Comparison of ENCODE assay signal across 14 cellular contexts in genomic region chr3:152177757-152178156, GRCh38.
DNase-seq lines count a peak whose midpoint lies in the region; ATAC-seq, FAIRE-seq and TF ChIP-seq lines count a peak whose summit lies in the region.
"Had no signal": no experiment of that assay in that cellular context is flagged by ENCODE, and none has a peak within 500 bp of the region (broad histone marks: within the 10 kb centered on the region; RNA-seq: fewer than 3 reads in every experiment).

No MANE protein-coding gene starts in this region.

- H3K27ac Mint-ChIP-seq in activated T-helper 17 cell treated with anti-CD3 and anti-CD28 coated beads, Interleukin-2, amount 50 U/mL, for 72 hours = no peak overlapping the region
- peak overlapping the region in 2 of 9 donors; percentile 25 to 36 for H3K27ac Mint-ChIP-seq in naive thymus-derived CD4-positive, alpha-beta T cell

- H3K27me3 ChIP-seq in naive thymus-derived CD4-positive, alpha-beta T cell (ENCODE audit: control insufficient read depth in 2 of 2, insufficient read depth in 2 of 2, low read length in 2 of 2) = no peaks in the 10 kb centered on the region
- H3K27me3 ChIP-seq in pancreas = no peaks in the 10 kb centered on the region
- H3K27me3 ChIP-seq: ascending aorta had no signal

- CTCF ChIA-PET in naive thymus-derived CD4-positive, alpha-beta T cell (lab: Charles Lee) = interaction anchor here (0.9 kb wide), 1 partner anchor 7 kb away, joined by 3 read pairs; no protein-coding TSS in a partner anchor

- no peak overlapping the region for H3K4me3 ChIP-seq in naive thymus-derived CD4-positive, alpha-beta T cell (ENCODE audit: low read length)
- H3K4me3 ChIP-seq in pancreas = no peak overlapping the region
- H3K4me3 ChIP-seq: ascending aorta had no signal

- no peak overlapping the region for H3K27ac ChIP-seq in naive thymus-derived CD4-positive, alpha-beta T cell (ENCODE audit: low read depth, low read length)
- no peak overlapping the region for H3K27ac ChIP-seq in pancreas

- no peaks in the 10 kb centered on the region for H3K9me3 Mint-ChIP-seq in activated T-helper 17 cell treated with anti-CD3 and anti-CD28 coated beads, Interleukin-2, amount 50 U/mL, for 72 hours
- H3K9me3 Mint-ChIP-seq in naive thymus-derived CD4-positive, alpha-beta T cell = peaks cover 0 to 2% (median 0%) of the 10 kb centered on the region in 11 donors
- H3K9me3 Mint-ChIP-seq: nephron had no signal

- POLR2A ChIA-PET in naive thymus-derived CD4-positive, alpha-beta T cell (lab: Charles Lee) = interaction anchor here (0.8 to 1.2 kb wide), 3 partner anchors 10 to 266 kb away, joined by 3 to 6 read pairs (median 5); no protein-coding TSS in a partner anchor

- peaks cover 0 to 17% of the 10 kb centered on the region in 2 donors for H3K4me1 ChIP-seq in naive thymus-derived CD4-positive, alpha-beta T cell (ENCODE audit: control insufficient read depth in 2 of 2, insufficient read depth in 2 of 2, low read length in 2 of 2)
- H3K4me1 ChIP-seq in pancreas = no peaks in the 10 kb centered on the region

- no peaks in the 10 kb centered on the region for H3K36me3 ChIP-seq in naive thymus-derived CD4-positive, alpha-beta T cell (ENCODE audit: control insufficient read depth in 2 of 3, insufficient read depth in 3 of 3, low read length in 3 of 3)
- no peaks in the 10 kb centered on the region for H3K36me3 ChIP-seq in pancreas
- H3K36me3 ChIP-seq: ascending aorta had no signal

- H3K27me3 Mint-ChIP-seq in activated T-helper 17 cell treated with anti-CD3 and anti-CD28 coated beads, Interleukin-2, amount 50 U/mL, for 72 hours = no peaks in the 10 kb centered on the region
- H3K27me3 Mint-ChIP-seq in naive thymus-derived CD4-positive, alpha-beta T cell = peaks cover 0 to 22% (median 0%) of the 10 kb centered on the region in 5 donors

- intact Hi-C loops in naive thymus-derived CD4-positive, alpha-beta T cell (cut with micrococcal nuclease) = no loop called here
- intact Hi-C loops in left ventricle myocardium superior (cut with micrococcal nuclease) = no loop called here
- intact Hi-C loops in pancreas (cut with DNase I) = no loop called here

- no peak for DNase-seq in GM18507 (ENCODE audit: extremely low spot score, insufficient read length, low read depth)
- DNase-seq in naive thymus-derived CD4-positive, alpha-beta T cell = no peak
- DNase-seq in left ventricle myocardium superior = no peak
- DNase-seq in superior temporal gyrus (ENCODE audit: extremely low spot score) = no peak
- DNase-seq in pancreas = no peak
- DNase-seq: GDM1; stimulated activated CD4-positive, alpha-beta T cell treated with anti-CD3 and anti-CD28 coated beads, Interleukin-15, amount 100 ng/mL, for 24 hours had no signal

- TF ChIP-seq CTCF in pancreas (IDR thresholded peaks at IDR 0.05) = no peak

- H3K4me1 Mint-ChIP-seq in activated T-helper 17 cell treated with anti-CD3 and anti-CD28 coated beads, Interleukin-2, amount 50 U/mL, for 72 hours = peaks cover 22% of the 10 kb centered on the region
- H3K4me1 Mint-ChIP-seq in naive thymus-derived CD4-positive, alpha-beta T cell = peaks cover 21 to 58% (median 42%) of the 10 kb centered on the region in 7 donors

- no peaks in the 10 kb centered on the region for H3K9me3 ChIP-seq in naive thymus-derived CD4-positive, alpha-beta T cell (ENCODE audit: control insufficient read depth in 2 of 3, low read length in 3 of 3)
- H3K9me3 ChIP-seq in pancreas = no peaks in the 10 kb centered on the region
- H3K9me3 ChIP-seq: ascending aorta had no signal

- 92 to 100% methylated on average over 1 of the region's 1 CpG for WGBS in pancreas, 2 donors

- no peak overlapping the region for H3K4me3 Mint-ChIP-seq in activated T-helper 17 cell treated with anti-CD3 and anti-CD28 coated beads, Interleukin-2, amount 50 U/mL, for 72 hours
- H3K4me3 Mint-ChIP-seq in naive thymus-derived CD4-positive, alpha-beta T cell = peak overlapping the region in 1 of 10 donors; percentile 11
- H3K4me3 Mint-ChIP-seq: nephron had no signal

- ATAC-seq in GM21390 (IDR thresholded peaks at IDR 0.05; ENCODE audit: unreplicated experiment) = peak; percentile 95
- ATAC-seq in HG03060 (IDR thresholded peaks at IDR 0.05; ENCODE audit: low read depth, unreplicated experiment) = peak; percentile 77
- peak; percentile 65 for ATAC-seq in activated T-helper 17 cell treated with anti-CD3 and anti-CD28 coated beads, Interleukin-2, amount 50 U/mL, for 72 hours (replicated peaks)
- ATAC-seq in naive thymus-derived CD4-positive, alpha-beta T cell = no peak
- no peak for ATAC-seq in left ventricle myocardium superior
- no peak for ATAC-seq in pancreas
- ATAC-seq: HCT116 had no signal

- FAIRE-seq in GM18507 (lab: Jason Lieb, UNC) = peak; percentile 93
- FAIRE-seq in pancreas (lab: Jason Lieb, UNC) = no peak
- FAIRE-seq: endometrium had no signal

- no peaks in the 10 kb centered on the region for H3K36me3 Mint-ChIP-seq in activated T-helper 17 cell treated with anti-CD3 and anti-CD28 coated beads, Interleukin-2, amount 50 U/mL, for 72 hours (ENCODE audit: low read depth)
- peaks cover 0 to 10% (median 0%) of the 10 kb centered on the region in 5 donors for H3K36me3 Mint-ChIP-seq in naive thymus-derived CD4-positive, alpha-beta T cell

Comparison
In these comparisons a context has a peak if more than half of its experiments do, and no peak if none do; other contexts are left out.
1. ATAC-seq: peak in GM21390 (single experiment), HG03060 (single experiment) and activated T-helper 17 cell treated with anti-CD3 and anti-CD28 coated beads, Interleukin-2, amount 50 U/mL, for 72 hours (single experiment); none in naive thymus-derived CD4-positive, alpha-beta T cell (single experiment), left ventricle myocardium superior (single experiment) and pancreas (0 of 4).